9 cellular contexts compared by ENCODE assay signal in the genomic region with DNA sequence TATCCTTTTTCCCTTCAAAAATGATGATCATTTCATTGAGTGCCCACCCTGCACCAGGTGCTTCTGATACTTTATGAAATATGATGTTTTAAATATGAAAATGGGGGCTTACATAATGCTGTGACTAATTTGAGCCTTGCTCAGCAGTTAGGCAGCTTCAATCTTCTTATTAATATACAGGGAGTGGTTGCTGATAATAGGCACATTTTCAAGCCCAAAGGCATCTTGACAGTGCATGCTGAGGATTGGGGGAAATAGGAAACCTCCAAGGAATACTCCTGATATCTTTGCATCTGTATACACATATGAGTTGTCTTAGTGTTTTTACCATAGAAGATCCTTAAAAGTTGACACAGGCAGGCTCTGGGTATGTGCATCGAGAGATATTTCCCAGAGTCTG.
"Had no signal": no experiment of that assay in that cellular context is flagged by ENCODE, and none has a peak within 500 bp of the region (broad histone marks: within the 10 kb centered on the region; RNA-seq: fewer than 3 reads in every experiment).

No MANE protein-coding gene starts in this region.

- H3K4me1 ChIP-seq: HAP-1 had no signal

- DNase-seq: GM23248, GOT3, H7, H9, HCEC 1CT, HFFc6 had no signal

- H3K4me3 Mint-ChIP-seq: GM23338, H9, HFFc6 had no signal

- H3K9ac ChIP-seq: GM23248 had no signal

- H3K4me2 ChIP-seq: GM23338 had no signal

- H3K9me3 Mint-ChIP-seq: GM23338, H9, HFFc6 had no signal

- H2AFZ ChIP-seq: GM23248, GM23338 had no signal

- H3K36me3 ChIP-seq: HAP-1 had no signal

- H3K4me3 ChIP-seq: GM23248, GM23338, HAP-1 had no signal

- ATAC-seq: GM23338, HCT116 had no signal

- H3K4me1 Mint-ChIP-seq: H9 had no signal

- H3K27ac ChIP-seq: GM23248 had no signal

- H3K27ac Mint-ChIP-seq: GM23338, H9, HFFc6 had no signal
